In the genomic region with DNA sequence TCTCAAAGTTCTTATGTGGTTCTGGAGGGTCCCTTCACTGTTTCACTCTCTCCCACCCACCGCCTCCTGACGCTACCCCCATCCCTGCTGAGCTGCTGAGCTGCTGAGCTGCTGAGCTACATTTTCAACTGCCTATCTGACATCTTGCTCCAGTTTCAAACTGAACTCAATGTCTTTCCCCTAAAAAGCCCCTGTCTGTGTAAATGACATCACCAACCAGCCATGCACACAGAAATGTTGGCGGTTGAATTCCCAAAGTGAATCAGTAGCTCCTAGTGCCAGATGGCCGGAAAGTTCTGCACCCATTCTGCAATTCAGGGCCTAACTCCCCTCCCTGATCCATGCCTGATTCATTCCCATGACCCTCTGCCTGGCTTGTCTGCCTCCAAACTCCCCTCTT, we compare ENCODE assay signal across 12 cellular contexts.
DNase-seq lines count a peak whose midpoint lies in the region; ATAC-seq lines count a peak whose summit lies in the region.
"Had no signal": no experiment of that assay in that cellular context is flagged by ENCODE, and none has a peak within 500 bp of the region (broad histone marks: within the 10 kb centered on the region; RNA-seq: fewer than 3 reads in every experiment).

No MANE protein-coding gene starts in this region.

- DNase-seq in EH (ENCODE audit: low read depth) (peak; percentile 92), fibroblast of peridontal ligament (ENCODE audit: extremely low read depth) (peak; percentile 73), NCI-H1048 (lab: John Stamatoyannopoulos, UW) (no peak), HT-29 (ENCODE audit: low spot score) (no peak)
- DNase-seq: body of pancreas, foreskin melanocyte, NCI-H526 treated with DMSO at 0.1 percent for 48 hours, right lobe of liver had no signal

- ATAC-seq in GM21360 (IDR thresholded peaks at IDR 0.05; ENCODE audit: unreplicated experiment) = peak; percentile 54
- ATAC-seq in HG03558 (IDR thresholded peaks at IDR 0.05; ENCODE audit: extremely low read depth, unreplicated experiment) = peak; percentile 61
- ATAC-seq in GM21737 (IDR thresholded peaks at IDR 0.05; ENCODE audit: unreplicated experiment) = no peak
- ATAC-seq in GM21423 (IDR thresholded peaks at IDR 0.05; ENCODE audit: unreplicated experiment) = no peak
- ATAC-seq: body of pancreas, right lobe of liver had no signal

Comparison
In these comparisons a context has a peak if more than half of its experiments do, and no peak if none do; other contexts are left out.
1. DNase-seq: peak in EH (single experiment) and fibroblast of peridontal ligament (single experiment); none in NCI-H1048 (single experiment) and HT-29 (single experiment).
2. ATAC-seq: peak in GM21360 (single experiment) and HG03558 (single experiment); none in GM21737 (single experiment) and GM21423 (single experiment).